Comparison of ENCODE assay signal across 9 cellular contexts in genomic region chr17:32875230-32875903, GRCh38. TPM values are rescaled to one million over a fixed set of nuclear protein-coding genes. Genes with fewer than 3 reads are reported as not detected.
DNase-seq lines count a peak whose midpoint lies in the region; ATAC-seq and TF ChIP-seq lines count a peak whose summit lies in the region.
"Had no signal": no experiment of that assay in that cellular context is flagged by ENCODE, and none has a peak within 500 bp of the region (broad histone marks: within the 10 kb centered on the region; RNA-seq: fewer than 3 reads in every experiment).

No MANE protein-coding gene starts in this region.

- H3K36me3 ChIP-seq in left lung: no peaks in the 10 kb centered on the region
- H3K36me3 ChIP-seq in tibial nerve: no peaks in the 10 kb centered on the region
- H3K36me3 ChIP-seq: BE2C had no signal

- peaks cover 0 to 18% of the 10 kb centered on the region in 2 donors for H3K27me3 ChIP-seq in left lung
- no peaks in the 10 kb centered on the region for H3K27me3 ChIP-seq in tibial nerve

- peak overlapping the region; percentile 83 to 93 for H3K27ac ChIP-seq in left lung
- H3K27ac ChIP-seq in tibial nerve: peak overlapping the region in 3 of 4 donors; percentile 90 to 92 (median 91)

- 59 to 68% methylated on average over 2 of the region's 2 CpGs for WGBS in tibial nerve, 2 donors

- H3K4me3 Mint-ChIP-seq in activated T-cell treated with anti-CD3 and anti-CD28 coated beads, Interleukin-2, amount 50 U/mL, for 72 hours: peak overlapping the region; percentile 92 to 94
- peak overlapping the region; percentile 91 for H3K4me3 Mint-ChIP-seq in activated naive CD8-positive, alpha-beta T cell treated with anti-CD3 and anti-CD28 coated beads for 36 hours

- H3K4me1 Mint-ChIP-seq in activated T-cell treated with anti-CD3 and anti-CD28 coated beads, Interleukin-2, amount 50 U/mL, for 72 hours (ENCODE audit: low read depth): peaks cover 11% of the 10 kb centered on the region
- peaks cover 15% of the 10 kb centered on the region for H3K4me1 Mint-ChIP-seq in activated naive CD8-positive, alpha-beta T cell treated with anti-CD3 and anti-CD28 coated beads for 36 hours

- TF ChIP-seq POLR2A in tibial nerve (IDR thresholded peaks at IDR 0.05): no peak

- H3K27ac Mint-ChIP-seq in activated T-cell treated with anti-CD3 and anti-CD28 coated beads, Interleukin-2, amount 50 U/mL, for 72 hours: peak overlapping the region; percentile 54
- no peak overlapping the region for H3K27ac Mint-ChIP-seq in activated naive CD8-positive, alpha-beta T cell treated with anti-CD3 and anti-CD28 coated beads for 36 hours

- H3K9me3 Mint-ChIP-seq in activated T-cell treated with anti-CD3 and anti-CD28 coated beads, Interleukin-2, amount 50 U/mL, for 72 hours: no peaks in the 10 kb centered on the region
- H3K9me3 Mint-ChIP-seq in activated naive CD8-positive, alpha-beta T cell treated with anti-CD3 and anti-CD28 coated beads for 36 hours: no peaks in the 10 kb centered on the region

- peaks cover 0 to 3% of the 10 kb centered on the region in 2 donors for H3K36me3 Mint-ChIP-seq in activated T-cell treated with anti-CD3 and anti-CD28 coated beads, Interleukin-2, amount 50 U/mL, for 72 hours (ENCODE audit: insufficient read depth in 2 of 2)
- no peaks in the 10 kb centered on the region for H3K36me3 Mint-ChIP-seq in activated naive CD8-positive, alpha-beta T cell treated with anti-CD3 and anti-CD28 coated beads for 36 hours

- no peak for ATAC-seq in activated T-cell treated with anti-CD3 and anti-CD28 coated beads, Interleukin-2, amount 50 U/mL, for 72 hours (replicated peaks in 1 of 2)
- ATAC-seq in left lung: no peak
- ATAC-seq in HG02970 (IDR thresholded peaks at IDR 0.05; ENCODE audit: low FRiP score, unreplicated experiment): no peak

- TF ChIP-seq CTCF in left lung (IDR thresholded peaks at IDR 0.05) (no peak), tibial nerve (IDR thresholded peaks at IDR 0.05) (no peak)

- H3K27me3 Mint-ChIP-seq in activated T-cell treated with anti-CD3 and anti-CD28 coated beads, Interleukin-2, amount 50 U/mL, for 72 hours (ENCODE audit: low read depth): peaks cover 5% of the 10 kb centered on the region
- H3K27me3 Mint-ChIP-seq in activated naive CD8-positive, alpha-beta T cell treated with anti-CD3 and anti-CD28 coated beads for 36 hours: no peaks in the 10 kb centered on the region

- H3K9me3 ChIP-seq in left lung (no peaks in the 10 kb centered on the region), tibial nerve (no peaks in the 10 kb centered on the region)
- H3K9me3 ChIP-seq: BE2C had no signal

- intact Hi-C loops in left lung (cut with DNase I): loop anchor here in 1 of 2 donors (5.0 kb wide), 1 partner anchor 93 kb away; no protein-coding TSS in a partner anchor

- H3K4me3 ChIP-seq in left lung (peak overlapping the region; percentile 66 to 81), tibial nerve (peak overlapping the region in 2 of 4 donors; percentile 74 to 88)

- H3K4me1 ChIP-seq in left lung (peaks cover 11 to 36% of the 10 kb centered on the region in 2 donors), tibial nerve (peaks cover 0 to 40% (median 12%) of the 10 kb centered on the region in 4 donors)
- H3K4me1 ChIP-seq: BE2C had no signal

- TF ChIP-seq EP300 in tibial nerve (IDR thresholded peaks at IDR 0.05): no peak

- DNase-seq in activated T-cell treated with anti-CD3 and anti-CD28 coated beads, Interleukin-2, amount 50 U/mL, for 72 hours: no peak
- DNase-seq in activated T-cell treated with anti-CD3 and anti-CD28 coated beads for 4 hours (no peak), left lung (no peak), tibial nerve (ENCODE audit: low spot score in 2 of 2) (no peak), HCEC 1CT (no peak), H4 (ENCODE audit: low spot score) (no peak)
- DNase-seq in activated naive CD8-positive, alpha-beta T cell treated with anti-CD3 and anti-CD28 coated beads for 36 hours: no peak
- DNase-seq: BE2C had no signal

RNA-seq across cellular contexts. Expression of gene MYO1D, which starts 1.6 kb away (rescaled TPM):
- total RNA-seq in activated T-cell treated with anti-CD3 and anti-CD28 coated beads, Interleukin-2, amount 50 U/mL, for 72 hours: 10 to 100 TPM; 14.7 to 22.6 TPM
- 1 to 10 TPM; 7.0 to 7.8 TPM for total RNA-seq in activated naive CD8-positive, alpha-beta T cell treated with anti-CD3 and anti-CD28 coated beads for 36 hours
- total RNA-seq in left lung (10 to 100 TPM; 62.0 to 92.8 TPM), tibial nerve (10 to 100 TPM; 28.5 to 49.6 (median 42.4) TPM)
- 7.6 and 12.6 TPM in 2 replicates for total RNA-seq in H4 (2014; rRNA removed; shearing (Covaris generic))

RNA-seq across cellular contexts. Expression of gene TMEM98, which starts 52.6 kb away (rescaled TPM):
- total RNA-seq in activated T-cell treated with anti-CD3 and anti-CD28 coated beads, Interleukin-2, amount 50 U/mL, for 72 hours: 1 to 10 TPM in 1 of 2 donors, under 1 TPM in 1; 0.86 to 1.3 TPM
- not detected for total RNA-seq in activated naive CD8-positive, alpha-beta T cell treated with anti-CD3 and anti-CD28 coated beads for 36 hours
- total RNA-seq in left lung (100 to 1,000 TPM in 1 of 2 donors, 10 to 100 TPM in 1; 57.1 to 142 TPM), tibial nerve (100 to 1,000 TPM; 170 to 198 (median 183) TPM)
- total RNA-seq in H4 (2014; rRNA removed; shearing (Covaris generic)): 23.9 and 40.1 TPM in 2 replicates

Comparison
In these comparisons a context has a peak if more than half of its experiments do, and no peak if none do; other contexts are left out.
1. RNA of gene TMEM98, which starts 52.6 kb away (total RNA-seq): 170 to 198 TPM in tibial nerve, 57.1 to 142 TPM in left lung and 23.9 to 40.1 TPM in H4; 0.86 to 1.3 TPM in activated T-cell treated with anti-CD3 and anti-CD28 coated beads, Interleukin-2, amount 50 U/mL, for 72 hours and not detected in activated naive CD8-positive, alpha-beta T cell treated with anti-CD3 and anti-CD28 coated beads for 36 hours; every median in the first group is over 10 times any median in the second.